Comparison of ENCODE assay signal across 8 cellular contexts in the genomic region with DNA sequence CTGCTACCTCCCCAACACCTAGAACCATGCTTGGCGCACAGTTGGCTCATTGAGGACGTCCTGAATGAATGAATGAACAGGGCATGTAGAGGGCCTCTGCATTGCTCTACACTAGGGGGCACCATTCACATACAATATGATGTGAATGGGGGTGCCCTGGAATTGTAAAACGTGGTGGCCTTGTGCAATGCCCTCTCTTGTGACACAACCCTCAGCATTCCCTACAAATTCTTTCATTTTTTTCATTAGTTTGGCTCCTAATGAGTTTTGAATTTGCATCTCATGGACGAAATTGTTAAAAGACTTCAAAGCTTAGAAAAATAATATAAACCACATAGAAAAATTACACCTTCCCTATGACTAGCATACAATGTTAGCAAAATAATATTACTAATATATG. TPM values are rescaled to one million over a fixed set of nuclear protein-coding genes. Genes with fewer than 3 reads are reported as not detected.
DNase-seq lines count a peak whose midpoint lies in the region; ATAC-seq and TF ChIP-seq lines count a peak whose summit lies in the region.

No MANE protein-coding gene starts in this region.

- TF ChIP-seq CTCF in natural killer cell (IDR thresholded peaks at IDR 0.05), result no peak

- no peak overlapping the region for H3K27ac Mint-ChIP-seq in activated T-helper 17 cell treated with anti-CD3 and anti-CD28 coated beads, Interleukin-2, amount 50 U/mL, for 72 hours
- H3K27ac Mint-ChIP-seq in natural killer cell, result no peak overlapping the region

- H3K4me3 Mint-ChIP-seq in activated T-helper 17 cell treated with anti-CD3 and anti-CD28 coated beads, Interleukin-2, amount 50 U/mL, for 72 hours, result no peak overlapping the region
- no peak overlapping the region for H3K4me3 Mint-ChIP-seq in natural killer cell

- H3K36me3 Mint-ChIP-seq in activated T-helper 17 cell treated with anti-CD3 and anti-CD28 coated beads, Interleukin-2, amount 50 U/mL, for 72 hours (ENCODE audit: low read depth), result no peaks in the 10 kb centered on the region
- H3K36me3 Mint-ChIP-seq in natural killer cell, result no peaks in the 10 kb centered on the region

- intact Hi-C loops in natural killer cell (cut with micrococcal nuclease), result no loop called here

- ATAC-seq in GM21381 (IDR thresholded peaks at IDR 0.05; ENCODE audit: unreplicated experiment) (peak; percentile 59), left lobe of liver (peak; percentile 90), natural killer cell (no peak)
- peak; percentile 40 for ATAC-seq in activated T-helper 17 cell treated with anti-CD3 and anti-CD28 coated beads, Interleukin-2, amount 50 U/mL, for 72 hours (replicated peaks)

- no peaks in the 10 kb centered on the region for H3K9me3 Mint-ChIP-seq in activated T-helper 17 cell treated with anti-CD3 and anti-CD28 coated beads, Interleukin-2, amount 50 U/mL, for 72 hours
- peaks cover 6 to 12% of the 10 kb centered on the region in 2 donors for H3K9me3 Mint-ChIP-seq in natural killer cell

- DNase-seq in EL (peak; percentile 80), LHCN-M2 (ENCODE audit: low read depth) (peak; percentile 79), left lobe of liver (ENCODE audit: low spot score) (no peak), DMS153 (lab: John Stamatoyannopoulos, UW) (no peak), natural killer cell (no peak)
- DNase-seq in stimulated activated CD4-positive, alpha-beta T cell treated with anti-CD3 and anti-CD28 coated beads, Interleukin-12 subunit alpha, Interleukin-12 subunit beta, amount 100 ng/mL, for 4 hours, result no peak

- H3K27me3 Mint-ChIP-seq in activated T-helper 17 cell treated with anti-CD3 and anti-CD28 coated beads, Interleukin-2, amount 50 U/mL, for 72 hours, result peaks cover 6% of the 10 kb centered on the region
- no peaks in the 10 kb centered on the region for H3K27me3 Mint-ChIP-seq in natural killer cell (ENCODE audit: low read depth in 2 of 2)

- no peaks in the 10 kb centered on the region for H3K4me1 Mint-ChIP-seq in activated T-helper 17 cell treated with anti-CD3 and anti-CD28 coated beads, Interleukin-2, amount 50 U/mL, for 72 hours
- H3K4me1 Mint-ChIP-seq in natural killer cell, result peaks cover 0 to 5% of the 10 kb centered on the region in 2 donors

RNA-seq across cellular contexts. Expression of a gene that starts 2.3 kb away (rescaled TPM):
- 0.38 and 1.3 TPM in 2 replicates for total RNA-seq in LHCN-M2 (2014; rRNA removed)
- 0.47 TPM for polyA plus RNA-seq in LHCN-M2 (2012)
- total RNA-seq in activated T-helper 17 cell treated with anti-CD3 and anti-CD28 coated beads, Interleukin-2, amount 50 U/mL, for 72 hours, result 1 to 10 TPM in 1 of 2 donors, under 1 TPM in 1; 0.13 to 1.5 TPM
- total RNA-seq in left lobe of liver, result 0.10 TPM
- total RNA-seq in natural killer cell, result not detected

Comparison
In these comparisons a context has a peak if more than half of its experiments do, and no peak if none do; other contexts are left out.
1. DNase-seq: peak in EL (single experiment) and LHCN-M2 (single experiment); none in left lobe of liver (single experiment), stimulated activated CD4-positive, alpha-beta T cell treated with anti-CD3 and anti-CD28 coated beads, Interleukin-12 subunit alpha, Interleukin-12 subunit beta, amount 100 ng/mL, for 4 hours (single experiment), DMS153 (single experiment) and natural killer cell (single experiment).
2. ATAC-seq: peak in GM21381 (single experiment), activated T-helper 17 cell treated with anti-CD3 and anti-CD28 coated beads, Interleukin-2, amount 50 U/mL, for 72 hours (single experiment) and left lobe of liver (single experiment); none in natural killer cell (0 of 3).